Comparison of ENCODE assay signal across 1 cellular context in genomic region chr3:126480864-126481263, GRCh38.
TF ChIP-seq lines count a peak whose summit lies in the region.

No MANE protein-coding gene starts in this region.

TF ChIP-seq in HepG2, 621 proteins besides CTCF, POLR2A, EP300 and RAD21:
- peak; percentile 54; the same call in 1 of the 2 replicates for TF ChIP-seq TRIM22 (IDR thresholded peaks at IDR 0.05)
- TF ChIP-seq ZNF207 (IDR thresholded peaks at IDR 0.05; ENCODE audit: borderline replicate concordance): no peak
- no peak for TF ChIP-seq CREB3 (CRISPR knock-in tag; IDR thresholded peaks at IDR 0.05)
